10 cellular contexts compared by ENCODE assay signal in genomic region chr22:28883657-28883916, GRCh38. TPM values are rescaled to one million over a fixed set of nuclear protein-coding genes. Genes with fewer than 3 reads are reported as not detected.
A peak's percentile ranks its signal among the peaks of the same experiment; 100 is the strongest.
DNase-seq lines count a peak whose midpoint lies in the region; ATAC-seq, FAIRE-seq and TF ChIP-seq lines count a peak whose summit lies in the region.
"Had no signal": no experiment of that assay in that cellular context is flagged by ENCODE, and none has a peak within 500 bp of the region (broad histone marks: within the 10 kb centered on the region; RNA-seq: fewer than 3 reads in every experiment).

No MANE protein-coding gene starts in this region.

- peaks cover 12 to 20% (median 20%) of the 10 kb centered on the region in 4 donors for H3K4me1 Mint-ChIP-seq in naive thymus-derived CD8-positive, alpha-beta T cell

- H3K27ac ChIP-seq in HEK293 (ENCODE audit: extremely low read depth, low read depth, low read length), result peak overlapping the region; percentile 63; the same call in 1 of the 2 replicates
- H3K27ac ChIP-seq in K562 (ENCODE audit: extremely low read depth, low read depth, low read length), result no peak overlapping the region
- H3K27ac ChIP-seq in muscle layer of colon (ENCODE audit: low read depth, low read length), result peak overlapping the region; percentile 63

- POLR2A ChIA-PET in HEK293 (lab: Yijun Ruan, JAX) (interaction anchor here (0.6 to 2.9 kb wide), 24 partner anchors 10 to 1776 kb away, joined by 3 to 22 read pairs (median 4); no protein-coding TSS in a partner anchor), K562 (lab: Yijun Ruan, JAX) (interaction anchor here (0.6 to 1.5 kb wide), 3 partner anchors 9 to 146 kb away, joined by 3 to 7 read pairs (median 3); no protein-coding TSS in a partner anchor)
- POLR2A ChIA-PET in naive thymus-derived CD8-positive, alpha-beta T cell (lab: Charles Lee), result interaction anchor here (1.2 to 1.3 kb wide), 3 partner anchors 8 to 72 kb away, joined by 3 to 4 read pairs (median 4); no protein-coding TSS in a partner anchor

- TF ChIP-seq CTCF in AG09309 (IDR thresholded peaks at IDR 0.05; ENCODE audit: control insufficient read depth, insufficient read depth, low read depth, low read length, missing control alignments), result no peak
- no peak for TF ChIP-seq CTCF in HEK293 (tag by site-specific recombination; IDR thresholded peaks at IDR 0.05)
- no peak for TF ChIP-seq CTCF in K562 (IDR thresholded peaks at IDR 0.05 in 2 of 3, conservative IDR thresholded peaks at IDR 0.05 in 1 of 3; ENCODE audit: insufficient read depth in 2 of 3, low read depth in 1 of 3, low read length in 3 of 3)

- TF ChIP-seq POLR2A in K562 (conservative IDR thresholded peaks at IDR 0.05), result no peak

- no peak for DNase-seq in AG09309 (ENCODE audit: low read depth)
- DNase-seq in K562 (ENCODE audit: extremely low read depth in 1 of 4, low spot score in 3 of 4), result no peak
- no peak for DNase-seq in hypothalamus (lab: John Stamatoyannopoulos, UW)
- no peak for DNase-seq in DMS79 (lab: John Stamatoyannopoulos, UW)
- DNase-seq in naive thymus-derived CD8-positive, alpha-beta T cell, result no peak
- no peak for DNase-seq in SIG-M5 (lab: John Stamatoyannopoulos, UW)

- no peak for TF ChIP-seq RAD21 in K562 (CRISPR knock-in tag; conservative IDR thresholded peaks at IDR 0.05 in 1 of 2, IDR thresholded peaks at IDR 0.05 in 1 of 2)

- H3K9ac ChIP-seq in K562 (ENCODE audit: insufficient read depth in 1 of 2, low read depth in 2 of 2, low read length in 2 of 2) (peak overlapping the region in 1 of 2 experiments; percentile 86; a peak in 2 of 4 replicates), muscle layer of colon (ENCODE audit: low read length) (no peak overlapping the region)

- peak overlapping the region; percentile 69; the same call in 1 of the 2 replicates for H3K4me2 ChIP-seq in K562 (ENCODE audit: insufficient read depth, low read length)

- no peak for ATAC-seq in K562
- ATAC-seq in naive thymus-derived CD8-positive, alpha-beta T cell, result no peak

- H3K9me1 ChIP-seq in K562 (ENCODE audit: control insufficient read depth, insufficient read depth, low read length), result no peaks in the 10 kb centered on the region

- peaks cover 3% of the 10 kb centered on the region; the same call in 1 of the 2 replicates for H4K20me1 ChIP-seq in K562 (replicated peaks; ENCODE audit: control insufficient read depth, insufficient read depth, low read length)

- H3K4me1 ChIP-seq in HEK293 (ENCODE audit: control insufficient read depth, insufficient read depth, low read length), result peaks cover 22% of the 10 kb centered on the region
- H3K4me1 ChIP-seq in K562 (replicated peaks in 1 of 2; ENCODE audit: control insufficient read depth in 2 of 2, insufficient read depth in 2 of 2, low read length in 2 of 2), result peaks cover 16 to 21% of the 10 kb centered on the region in 2 experiments; a peak in 4 of 5 replicates
- peaks cover 35% of the 10 kb centered on the region for H3K4me1 ChIP-seq in muscle layer of colon (ENCODE audit: insufficient read depth, low read length)

- H3K9me3 ChIP-seq in HEK293 (ENCODE audit: control insufficient read depth, insufficient read depth, low read depth, low read length) (no peaks in the 10 kb centered on the region), K562 (replicated peaks; ENCODE audit: control insufficient read depth, insufficient read depth, low read depth, low read length) (no peaks in the 10 kb centered on the region), muscle layer of colon (ENCODE audit: low read length) (no peaks in the 10 kb centered on the region)

- no peaks in the 10 kb centered on the region for H3K36me3 Mint-ChIP-seq in naive thymus-derived CD8-positive, alpha-beta T cell
- H3K36me3 Mint-ChIP-seq: natural killer cell treated with Interleukin-12 subunit alpha and Interleukin-12 subunit beta and Interleukin-15 and Interleukin-18, amount 100 ng/mL, for 72 hours had no signal

- H3K36me3 ChIP-seq in HEK293 (ENCODE audit: control insufficient read depth in 2 of 2, insufficient read depth in 1 of 2, low read length in 2 of 2) (no peaks in the 10 kb centered on the region), K562 (ENCODE audit: control insufficient read depth, insufficient read depth, low read length) (no peaks in the 10 kb centered on the region), muscle layer of colon (ENCODE audit: insufficient read depth, low read length) (no peaks in the 10 kb centered on the region)

- H3K79me2 ChIP-seq in K562 (ENCODE audit: control insufficient read depth, insufficient read depth, low read length), result peaks cover 42% of the 10 kb centered on the region

- CTCF ChIA-PET in HEK293 (lab: Yijun Ruan, JAX), result no interaction called here
- CTCF ChIA-PET in K562 (lab: Yijun Ruan, JAX; ENCODE audit: low intra/inter-chr PET ratio), result no interaction called here

- H3K4me3 Mint-ChIP-seq in naive thymus-derived CD8-positive, alpha-beta T cell, result peak overlapping the region in 4 of 10 donors; percentile 8 to 93 (median 84)

- no peaks in the 10 kb centered on the region for H3K9me3 Mint-ChIP-seq in naive thymus-derived CD8-positive, alpha-beta T cell
- H3K9me3 Mint-ChIP-seq: activated T-helper 1 cell treated with anti-CD3 and anti-CD28 coated beads, Interleukin-12 subunit alpha, Interleukin-12 subunit beta, Interleukin-2, Interleukin-4 antibody, amounts not matched to agents 30 ng/mL and 10 ng/mL and 1 ng/mL, durations not matched to agents 14 hours and 24 hours and 36 hours; natural killer cell treated with Interleukin-12 subunit alpha and Interleukin-12 subunit beta and Interleukin-15 and Interleukin-18, amount 100 ng/mL, for 72 hours had no signal

- H3K27me3 ChIP-seq in K562 (ENCODE audit: control insufficient read depth in 2 of 2, insufficient read depth in 2 of 2, low read length in 2 of 2) (no peaks in the 10 kb centered on the region), muscle layer of colon (ENCODE audit: control insufficient read depth in 1 of 2, insufficient read depth in 2 of 2, low read length in 2 of 2) (no peaks in the 10 kb centered on the region)

- FAIRE-seq in K562 (lab: Jason Lieb, UNC), result no peak

- BruUV-seq in K562 (replicated peaks; lab: Mats Ljungman, UMichigan), result no TSS peak

- in situ Hi-C loops in K562 (cut with MboI), result no loop called here

- H3K27ac Mint-ChIP-seq in naive thymus-derived CD8-positive, alpha-beta T cell, result no peak overlapping the region
- H3K27ac Mint-ChIP-seq: activated T-helper 1 cell treated with anti-CD3 and anti-CD28 coated beads, Interleukin-12 subunit alpha, Interleukin-12 subunit beta, Interleukin-2, Interleukin-4 antibody, amounts not matched to agents 30 ng/mL and 10 ng/mL and 1 ng/mL, durations not matched to agents 14 hours and 24 hours and 36 hours; natural killer cell treated with Interleukin-12 subunit alpha and Interleukin-12 subunit beta and Interleukin-15 and Interleukin-18, amount 100 ng/mL, for 72 hours had no signal

- H2AFZ ChIP-seq in K562 (ENCODE audit: low read depth, low read length), result peak overlapping the region; percentile 59; the same call in 1 of the 2 replicates

- peak overlapping the region; percentile 58 for H3K4me3 ChIP-seq in AG09309 (ENCODE audit: control insufficient read depth, low read depth, low read length)
- H3K4me3 ChIP-seq in HEK293 (ENCODE audit: low read depth, low read length), result peak overlapping the region; percentile 77
- peak overlapping the region; percentile 41 for H3K4me3 ChIP-seq in K562
- H3K4me3 ChIP-seq in muscle layer of colon (ENCODE audit: low read depth in 1 of 2, low read length in 2 of 2), result no peak overlapping the region

- intact Hi-C loops in K562 (cut with micrococcal nuclease), result loop anchor here (10.0 kb wide), 1 partner anchor 381 kb away; the partner anchor contains the start of genes EWSR1 and RHBDD3

- 0% methylated on average over 5 of the region's 48 CpGs for WGBS in K562 (ENCODE audit: insufficient coverage, low coverage, missing lambda C conversion rate)

- H3K27me3 Mint-ChIP-seq in naive thymus-derived CD8-positive, alpha-beta T cell, result peaks cover 8 to 38% (median 24%) of the 10 kb centered on the region in 5 donors

- no peak for TF ChIP-seq EP300 in K562 (IDR thresholded peaks at IDR 0.05; ENCODE audit: low read length)

TF ChIP-seq in HEK293, 187 proteins besides CTCF, POLR2A, EP300 and RAD21 (continues in another document):
- TF ChIP-seq ZNF132 (tag by site-specific recombination; IDR thresholded peaks at IDR 0.05; ENCODE audit: borderline replicate concordance) (no peak), IKZF3 (tag by site-specific recombination; IDR thresholded peaks at IDR 0.05) (no peak), ZNF211 (tag by site-specific recombination; IDR thresholded peaks at IDR 0.05; ENCODE audit: low read depth) (no peak), ZNF530 (tag by site-specific recombination; IDR thresholded peaks at IDR 0.05; ENCODE audit: low read depth) (no peak)

TF ChIP-seq in K562, 482 proteins besides CTCF, POLR2A, EP300 and RAD21 (continues in another document):
- TF ChIP-seq ZNF444 (CRISPR knock-in tag; IDR thresholded peaks at IDR 0.05), result no peak

RNA-seq across cellular contexts. Expression of gene ZNRF3, which starts 0.2 kb away (rescaled TPM):
- 2.4 and 5.4 TPM in 2 replicates for total RNA-seq in K562 (2011; cell fraction: chromatin; rRNA removed; ENCODE audit: low replicate concordance)
- 7.5 and 8.0 TPM in 2 replicates for total RNA-seq in K562 (2011; cell fraction: nucleolus; rRNA removed)
- 4.6 and 5.8 TPM in 2 replicates for total RNA-seq in K562 (2011; cell fraction: nucleoplasm; rRNA removed)
- total RNA-seq in K562 (2014; rRNA removed), result 2.6 and 3.5 TPM in 2 replicates
- 1.5 and 1.6 TPM in 2 replicates for total RNA-seq in K562 (2014; rRNA removed; fragmentation: Illumina TruSeq; extraction: Trizol)
- 2.0 and 2.3 TPM in 2 replicates for total RNA-seq in K562 (2015; rRNA removed; fragmentation: Illumina TruSeq; extraction: Trizol)
- total RNA-seq in K562 (2021), result 5.9 and 6.1 TPM in 2 replicates
- 1.0 and 1.1 TPM in 2 replicates for polyA plus RNA-seq in K562 (2011; rRNA removed)
- polyA plus RNA-seq in K562 (2011; cell fraction: cytosol; rRNA removed), result 1.3 and 3.8 TPM in 2 replicates
- 1.4 and 3.9 TPM in 2 replicates for polyA plus RNA-seq in K562 (2011; cell fraction: nucleus; rRNA removed)
- polyA plus RNA-seq in K562 (2012), result 1.9 and 2.3 TPM in 2 replicates
- 1.7 and 2.4 TPM in 2 replicates for polyA plus RNA-seq in K562 (2014; fragmentation: Illumina TruSeq; extraction: Trizol)
- polyA plus RNA-seq in K562 (2014; fragmentation: Nextera tagmentation; extraction: Ambion mirVana), result under 1 TPM; 0.41 to 0.58 TPM
- 2.9 and 4.2 TPM in 2 replicates for polyA plus RNA-seq in K562 (2014; rRNA removed)
- polyA minus RNA-seq in K562 (2011; rRNA and poly(A)+ RNA removed), result 1.3 and 1.4 TPM in 2 replicates
- 2.4 and 3.9 TPM in 2 replicates for polyA minus RNA-seq in K562 (2011; cell fraction: cytosol; rRNA and poly(A)+ RNA removed)
- 1.6 and 2.0 TPM in 2 replicates for polyA minus RNA-seq in K562 (2011; cell fraction: nucleus; rRNA and poly(A)+ RNA removed)
- total RNA-seq in naive thymus-derived CD8-positive, alpha-beta T cell, result under 1 TPM; 0.60 to 0.69 TPM
- polyA plus RNA-seq in naive thymus-derived CD8-positive, alpha-beta T cell, result under 1 TPM in 2 of 3 donors, not detected in 1; 0.08 TPM

Comparison
In these comparisons a context has a peak if more than half of its experiments do, and no peak if none do; other contexts are left out.
1. H3K4me3 ChIP-seq: peak in AG09309 (single experiment), HEK293 (single experiment) and K562 (single experiment); none in muscle layer of colon (0 of 2).